In genomic region chr2:219493086-219493485, GRCh38 we compare ENCODE assay signal across 31 cellular contexts. TPM values are rescaled to one million over a fixed set of nuclear protein-coding genes. Genes with fewer than 3 reads are reported as not detected.
"Had no signal": no experiment of that assay in that cellular context is flagged by ENCODE, and none has a peak within 500 bp of the region (broad histone marks: within the 10 kb centered on the region; RNA-seq: fewer than 3 reads in every experiment).

No MANE protein-coding gene starts in this region.

- DNase-seq: colonic mucosa; effector CD8-positive, alpha-beta T cell; esophagus squamous epithelium; foreskin melanocyte; hypothalamus; immature natural killer cell; kidney glomerular epithelial cell; left colon; left ventricle myocardium superior; lower lobe of right lung; naive B cell; spleen; stimulated activated CD4-positive, alpha-beta T cell treated with anti-CD3 and anti-CD28 coated beads, Interleukin-4, amount 100 ng/mL, for 4 hours; stimulated activated naive CD8-positive, alpha-beta T cell treated with anti-CD3 and anti-CD28 coated beads, Interleukin-15, Interleukin-2, amounts not matched to agents 100 U/mL and 50 U/mL, for 24 hours; transverse colon; upper lobe of right lung; uterus had no signal

- H3K27ac ChIP-seq: colonic mucosa, esophagus squamous epithelium, lower lobe of right lung, prostate gland, skin epidermis, spleen, thoracic aorta, upper lobe of right lung, uterus had no signal

- H3K36me3 ChIP-seq: colonic mucosa, esophagus squamous epithelium, lower lobe of right lung, prostate gland, spleen, transverse colon, upper lobe of right lung, uterus had no signal

- H3K9me3 ChIP-seq: colonic mucosa, esophagus squamous epithelium, lower lobe of right lung, prostate gland, right atrium auricular region, spleen, thoracic aorta, transverse colon, upper lobe of right lung, uterus had no signal

- H3K27me3 ChIP-seq: right atrium auricular region, uterus had no signal

- H3K4me3 Mint-ChIP-seq: dendritic cell treated with granulocyte-macrophage colony-stimulating factor and Interleukin-4, amounts not matched to agents 40 ng/mL and 50 ng/mL, for 4 days; endodermal cell; immature natural killer cell; memory B cell; natural killer cell treated with Interleukin-12 subunit alpha and Interleukin-12 subunit beta and Interleukin-15 and Interleukin-18, amount 100 ng/mL, for 72 hours; neural crest cell; stimulated activated memory B cell treated with anti-CD40 and anti-IgM and Interleukin-4, amounts not matched to agents 10 μg/mL and 1 μg/mL and 100 μg/mL, for 72 hours had no signal

- H3K27ac Mint-ChIP-seq: dendritic cell treated with granulocyte-macrophage colony-stimulating factor and Interleukin-4, amounts not matched to agents 40 ng/mL and 50 ng/mL, for 4 days; endodermal cell; immature natural killer cell; memory B cell; naive B cell; natural killer cell treated with Interleukin-12 subunit alpha and Interleukin-12 subunit beta and Interleukin-15 and Interleukin-18, amount 100 ng/mL, for 72 hours; stimulated activated memory B cell treated with anti-CD40 and anti-IgM and Interleukin-4, amounts not matched to agents 10 μg/mL and 1 μg/mL and 100 μg/mL, for 72 hours had no signal

- H3K36me3 Mint-ChIP-seq: immature natural killer cell; memory B cell; naive B cell; natural killer cell treated with Interleukin-12 subunit alpha and Interleukin-12 subunit beta and Interleukin-15 and Interleukin-18, amount 100 ng/mL, for 72 hours; stimulated activated memory B cell treated with anti-CD40 and anti-IgM and Interleukin-4, amounts not matched to agents 10 μg/mL and 1 μg/mL and 100 μg/mL, for 72 hours had no signal

- H3K4me1 ChIP-seq: colonic mucosa had no signal

- H3K4me3 ChIP-seq: colonic mucosa, esophagus squamous epithelium, lower lobe of right lung, prostate gland, right atrium auricular region, skin epidermis, spleen, thoracic aorta, transverse colon, upper lobe of right lung, uterus had no signal

- H3K9me3 Mint-ChIP-seq: dendritic cell treated with granulocyte-macrophage colony-stimulating factor and Interleukin-4, amounts not matched to agents 40 ng/mL and 50 ng/mL, for 4 days; endodermal cell; memory B cell; natural killer cell treated with Interleukin-12 subunit alpha and Interleukin-12 subunit beta and Interleukin-15 and Interleukin-18, amount 100 ng/mL, for 72 hours; neural crest cell; stimulated activated memory B cell treated with anti-CD40 and anti-IgM and Interleukin-4, amounts not matched to agents 10 μg/mL and 1 μg/mL and 100 μg/mL, for 72 hours had no signal

- ATAC-seq: left colon; left ventricle myocardium superior; lower lobe of right lung; natural killer cell treated with Interleukin-12 subunit alpha and Interleukin-12 subunit beta and Interleukin-15 and Interleukin-18, amount 100 ng/mL, for 72 hours; stimulated activated memory B cell treated with anti-CD40 and anti-IgM and Interleukin-4, amounts not matched to agents 10 μg/mL and 1 μg/mL and 100 μg/mL, for 72 hours; stimulated activated naive CD8-positive, alpha-beta T cell treated with anti-CD3 and anti-CD28 coated beads, Interleukin-15, Interleukin-2, amounts not matched to agents 100 U/mL and 50 U/mL, for 24 hours; upper lobe of right lung had no signal

RNA-seq across cellular contexts. Expression of gene ASIC4, which starts 21.2 kb away (rescaled TPM):
- total RNA-seq: endothelial cell of umbilical vein, epithelial cell of proximal tubule, esophagus squamous epithelium, left colon, left ventricle myocardium superior, mononuclear cell, osteoblast, right atrium auricular region, transverse colon had no signal
- polyA plus RNA-seq: endothelial cell of umbilical vein, immature natural killer cell had no signal

RNA-seq across cellular contexts. Expression of gene TMEM198, which starts 50.7 kb away (rescaled TPM):
- total RNA-seq: endothelial cell of umbilical vein, mononuclear cell had no signal
- polyA plus RNA-seq: endothelial cell of umbilical vein had no signal

RNA-seq across cellular contexts. Expression of gene SPEG, which starts 58.4 kb away (rescaled TPM):
- polyA plus RNA-seq: immature natural killer cell had no signal
